ENCODE assay signal across 13 cellular contexts in genomic region chr4:40564004-40564403, GRCh38.
DNase-seq lines count a peak whose midpoint lies in the region; ATAC-seq and TF ChIP-seq lines count a peak whose summit lies in the region.
"Had no signal": no experiment of that assay in that cellular context is flagged by ENCODE, and none has a peak within 500 bp of the region (broad histone marks: within the 10 kb centered on the region; RNA-seq: fewer than 3 reads in every experiment).

No MANE protein-coding gene starts in this region.

- intact Hi-C loops in Right ventricle myocardium superior (cut with DNase I) = no loop called here
- intact Hi-C loops in upper lobe of right lung (cut with DNase I) = no loop called here

- H3K27ac ChIP-seq in cardiac muscle cell = peak overlapping the region; percentile 89
- no peak overlapping the region for H3K27ac ChIP-seq in upper lobe of right lung

- H3K4me1 ChIP-seq in cardiac muscle cell (ENCODE audit: low read depth) (peaks cover 16% of the 10 kb centered on the region), upper lobe of right lung (peaks cover 17% of the 10 kb centered on the region)

- ATAC-seq in Right ventricle myocardium superior (ENCODE audit: poor library complexity) (no peak), upper lobe of right lung (peak; percentile 82), HG02973 (IDR thresholded peaks at IDR 0.05; ENCODE audit: unreplicated experiment) (no peak), GM19463 (IDR thresholded peaks at IDR 0.05; ENCODE audit: unreplicated experiment) (no peak)

- H3K4me3 ChIP-seq in cardiac muscle cell (no peak overlapping the region), upper lobe of right lung (no peak overlapping the region)
- H3K4me3 ChIP-seq: A549 had no signal

- H3K36me3 ChIP-seq in cardiac muscle cell (no peaks in the 10 kb centered on the region), upper lobe of right lung (no peaks in the 10 kb centered on the region)

- H3K27me3 ChIP-seq in cardiac muscle cell = no peaks in the 10 kb centered on the region
- no peaks in the 10 kb centered on the region for H3K27me3 ChIP-seq in upper lobe of right lung

- no peaks in the 10 kb centered on the region for H3K9me3 ChIP-seq in cardiac muscle cell (ENCODE audit: low read depth)
- no peaks in the 10 kb centered on the region for H3K9me3 ChIP-seq in upper lobe of right lung
- H3K9me3 ChIP-seq: A549 had no signal

- no peak for DNase-seq in cardiac muscle cell (ENCODE audit: low read depth in 1 of 2, low spot score in 1 of 2)
- no peak for DNase-seq in Right ventricle myocardium superior
- peak; percentile 68 for DNase-seq in SKM-1 (lab: John Stamatoyannopoulos, UW; ENCODE audit: unreplicated experiment)
- peak; percentile 86 for DNase-seq in kidney tubule cell (ENCODE audit: low spot score)
- DNase-seq in upper lobe of right lung = no peak
- no peak for DNase-seq in NCI-H1694 treated with DMSO at 0.1 percent for 48 hours (lab: John Stamatoyannopoulos, UW)
- DNase-seq: activated CD4-positive, alpha-beta T cell treated with anti-CD3 and anti-CD28 coated beads, Interleukin-2, amount 10 ng/mL, durations not matched to agents 24 days and 14 days; central memory CD4-positive, alpha-beta T cell; DMS79; stimulated activated CD4-positive, alpha-beta T cell treated with anti-CD3 and anti-CD28 coated beads, Interleukin-2, amount 100 ng/mL, for 24 hours had no signal

- no peak for TF ChIP-seq CTCF in cardiac muscle cell (IDR thresholded peaks at IDR 0.05; ENCODE audit: low read depth, low read length)
- no peak for TF ChIP-seq CTCF in upper lobe of right lung (IDR thresholded peaks at IDR 0.05)

Comparison
In these comparisons a context has a peak if more than half of its experiments do, and no peak if none do; other contexts are left out.
1. DNase-seq: peak in SKM-1 (single experiment) and kidney tubule cell (single experiment); none in cardiac muscle cell (0 of 2), Right ventricle myocardium superior (single experiment), upper lobe of right lung (single experiment) and NCI-H1694 treated with DMSO at 0.1 percent for 48 hours (single experiment).